31 cellular contexts compared by ENCODE assay signal in genomic region chr4:129968778-129969177, GRCh38.
"Had no signal": no experiment of that assay in that cellular context is flagged by ENCODE, and none has a peak within 500 bp of the region (broad histone marks: within the 10 kb centered on the region; RNA-seq: fewer than 3 reads in every experiment).

No MANE protein-coding gene starts in this region.

- H3K4me3 ChIP-seq: adrenal gland, ascending aorta, body of pancreas, breast epithelium, cardiac muscle cell had no signal

- H3K4me1 ChIP-seq: adrenal gland, ascending aorta, body of pancreas, breast epithelium had no signal

- H3K36me3 ChIP-seq: adrenal gland, ascending aorta, brain microvascular endothelial cell, breast epithelium, cardiac muscle cell had no signal

- ATAC-seq: activated naive CD4-positive, alpha-beta T cell treated with anti-CD3 and anti-CD28 coated beads, Interleukin-2, amount 50 U/mL, for 72 hours; activated naive CD8-positive, alpha-beta T cell treated with anti-CD3 and anti-CD28 coated beads, Interleukin-2, amount 50 U/mL, for 24 hours; activated T-cell treated with anti-CD3 and anti-CD28 coated beads, Interleukin-2, amount 50 U/mL, for 4 hours; activated T-cell treated with anti-CD3 and anti-CD28 coated beads, Interleukin-2, amount 50 U/mL, for 72 hours; activated T-helper 17 cell treated with anti-CD3 and anti-CD28 coated beads, Interleukin-2, amount 50 U/mL, for 72 hours; body of pancreas had no signal

- H3K9me3 ChIP-seq: adrenal gland, ascending aorta, body of pancreas, breast epithelium had no signal

- H3K27ac ChIP-seq: adrenal gland, ascending aorta, body of pancreas, brain microvascular endothelial cell, breast epithelium, cardiac muscle cell had no signal

- DNase-seq: activated effector memory CD4-positive, alpha-beta T cell treated with anti-CD3 and anti-CD28 coated beads, Interleukin-2, amount 50 U/mL, for 16 hours; activated effector memory CD4-positive, alpha-beta T cell treated with Interleukin-2 at 50 U/mL for 16 hours; activated gamma-delta T cell; activated gamma-delta T cell treated with Interleukin-2 at 50 U/mL for 16 hours; activated naive CD4-positive, alpha-beta T cell; activated naive CD4-positive, alpha-beta T cell treated with anti-CD3 and anti-CD28 coated beads for 36 hours; activated naive CD4-positive, alpha-beta T cell treated with anti-CD3 and anti-CD28 coated beads, Interleukin-2, amount 10 ng/mL, durations not matched to agents 7 days and 5 days; activated naive CD4-positive, alpha-beta T cell treated with anti-CD3 and anti-CD28 coated beads, Interleukin-2, amount 50 U/mL, for 16 hours; activated naive CD4-positive, alpha-beta T cell treated with Interleukin-2 at 50 U/mL for 16 hours; activated naive CD8-positive, alpha-beta T cell treated with anti-CD3 and anti-CD28 coated beads for 36 hours; activated naive CD8-positive, alpha-beta T cell treated with anti-CD3 and anti-CD28 coated beads, Interleukin-2, amount 10 ng/mL, durations not matched to agents 7 days and 5 days; activated naive CD8-positive, alpha-beta T cell treated with anti-CD3 and anti-CD28 coated beads, Interleukin-2, amount 50 U/mL, for 24 hours; activated T-cell treated with anti-CD3 and anti-CD28 coated beads, Interleukin-2, amount 50 U/mL, for 1 hour; activated T-cell treated with anti-CD3 and anti-CD28 coated beads, Interleukin-2, amount 50 U/mL, for 24 hours; activated T-cell treated with anti-CD3 and anti-CD28 coated beads, Interleukin-2, amount 50 U/mL, for 4 hours; activated T-cell treated with anti-CD3 and anti-CD28 coated beads, Interleukin-2, amount 50 U/mL, for 48 hours; activated T-cell treated with anti-CD3 and anti-CD28 coated beads, Interleukin-2, amount 50 U/mL, for 72 hours; adrenal gland; amniotic stem cell; amygdala; anterior cingulate cortex; body of pancreas; brain microvascular endothelial cell; caudate nucleus; central memory CD4-positive, alpha-beta T cell; cerebellar nuclear complex had no signal

- H3K27me3 ChIP-seq: adrenal gland, ascending aorta, body of pancreas, brain microvascular endothelial cell, breast epithelium, cardiac muscle cell had no signal
